In the genomic region with DNA sequence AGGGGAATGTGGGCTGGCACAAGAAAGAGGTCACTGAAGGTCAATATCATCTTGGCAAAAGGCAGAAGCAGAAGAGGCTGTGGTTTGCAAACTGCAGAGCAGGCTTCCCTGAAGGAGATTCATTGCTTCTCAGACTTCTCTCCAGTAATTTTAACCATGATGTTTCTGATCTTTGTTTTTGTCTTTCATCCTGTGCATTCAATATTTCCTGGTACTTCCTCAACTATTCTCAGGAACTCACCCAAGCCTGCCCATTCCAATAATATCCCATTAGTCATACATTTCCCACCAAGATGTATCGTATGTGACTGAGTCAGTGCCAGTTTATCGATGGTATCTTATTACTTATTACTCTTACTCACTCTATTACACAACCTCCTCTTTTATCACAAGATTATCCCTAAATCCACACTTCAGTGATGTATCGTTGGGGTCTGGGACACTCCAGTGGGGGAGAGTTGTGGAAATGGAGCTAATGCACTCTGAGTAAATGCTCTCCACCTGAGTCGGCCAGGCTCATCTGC, we compare ENCODE assay signal across 19 cellular contexts. TPM values are rescaled to one million over a fixed set of nuclear protein-coding genes. Genes with fewer than 3 reads are reported as not detected.
"Had no signal": no experiment of that assay in that cellular context is flagged by ENCODE, and none has a peak within 500 bp of the region (broad histone marks: within the 10 kb centered on the region; RNA-seq: fewer than 3 reads in every experiment).

No MANE protein-coding gene starts in this region.

RNA-seq across cellular contexts. Expression of a gene that starts 2.8 kb away (rescaled TPM):
- total RNA-seq: activated naive CD4-positive, alpha-beta T cell treated with anti-CD3 and anti-CD28 coated beads, Interleukin-2, amount 50 U/mL, for 72 hours; activated T-cell treated with anti-CD3 and anti-CD28 coated beads, Interleukin-2, amount 50 U/mL, for 72 hours; aorta; body of pancreas; cardiac muscle cell; colonic mucosa; epithelial cell of proximal tubule; fibroblast of villous mesenchyme; kidney; natural killer cell; occipital lobe; psoas muscle; right atrium auricular region; spleen; T-helper 1 cell treated with Interleukin-12 subunit alpha and Interleukin-12 subunit beta and Interleukin-4 antibody, amounts not matched to agents 30 ng/mL and 1 ng/mL, for 36 hours; temporal lobe; tibial nerve; ureter had no signal
- polyA plus RNA-seq: cardiac muscle cell had no signal

RNA-seq across cellular contexts. Expression of a gene that starts 20.5 kb away (rescaled TPM):
- total RNA-seq: activated naive CD4-positive, alpha-beta T cell treated with anti-CD3 and anti-CD28 coated beads, Interleukin-2, amount 50 U/mL, for 72 hours; activated T-cell treated with anti-CD3 and anti-CD28 coated beads, Interleukin-2, amount 50 U/mL, for 72 hours; aorta; body of pancreas; cardiac muscle cell; colonic mucosa; dermis microvascular lymphatic vessel endothelial cell; fibroblast of villous mesenchyme; kidney; natural killer cell; occipital lobe; right atrium auricular region; spleen; T-helper 1 cell treated with Interleukin-12 subunit alpha and Interleukin-12 subunit beta and Interleukin-4 antibody, amounts not matched to agents 30 ng/mL and 1 ng/mL, for 36 hours; temporal lobe; tibial nerve; ureter had no signal
- polyA plus RNA-seq: cardiac muscle cell had no signal

RNA-seq across cellular contexts. Expression of a gene that starts 54.1 kb away (rescaled TPM):
- total RNA-seq: activated naive CD4-positive, alpha-beta T cell treated with anti-CD3 and anti-CD28 coated beads, Interleukin-2, amount 50 U/mL, for 72 hours; activated T-cell treated with anti-CD3 and anti-CD28 coated beads, Interleukin-2, amount 50 U/mL, for 72 hours; aorta; body of pancreas; cardiac muscle cell; colonic mucosa; dermis microvascular lymphatic vessel endothelial cell; epithelial cell of proximal tubule; fibroblast of villous mesenchyme; kidney; natural killer cell; occipital lobe; psoas muscle; right atrium auricular region; spleen; T-helper 1 cell treated with Interleukin-12 subunit alpha and Interleukin-12 subunit beta and Interleukin-4 antibody, amounts not matched to agents 30 ng/mL and 1 ng/mL, for 36 hours; tibial nerve; ureter had no signal
- polyA plus RNA-seq: cardiac muscle cell, psoas muscle had no signal
